ENCODE assay signal across 19 cellular contexts in the genomic region with DNA sequence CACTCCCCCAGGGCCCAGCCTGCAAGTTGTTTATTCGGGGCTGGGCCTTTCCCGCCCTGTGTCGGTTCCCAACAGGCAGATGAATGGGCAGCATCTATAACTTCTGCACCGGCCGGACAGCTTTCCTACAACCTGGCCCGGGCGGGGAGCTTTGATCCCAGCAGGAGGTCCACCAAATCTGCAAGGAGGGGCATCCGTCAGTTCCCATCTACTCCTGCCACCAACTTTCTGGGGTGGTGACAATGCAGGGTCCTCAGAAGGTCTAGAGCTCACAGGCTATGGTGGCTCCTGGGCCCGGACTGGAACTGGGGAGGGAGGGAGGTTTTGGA.
"Had no signal": no experiment of that assay in that cellular context is flagged by ENCODE, and none has a peak within 500 bp of the region (broad histone marks: within the 10 kb centered on the region; RNA-seq: fewer than 3 reads in every experiment).

No MANE protein-coding gene starts in this region.

- H3K4me3 ChIP-seq: dorsolateral prefrontal cortex, lung, right atrium auricular region, suprapubic skin, transverse colon, upper lobe of right lung had no signal

- H3K4me1 Mint-ChIP-seq: natural killer cell had no signal

- H3K36me3 ChIP-seq: right atrium auricular region, suprapubic skin, transverse colon, upper lobe of right lung had no signal

- H3K4me1 ChIP-seq: parathyroid adenoma, upper lobe of right lung had no signal

- H3K36me3 Mint-ChIP-seq: natural killer cell; stimulated activated memory B cell treated with anti-CD40 and anti-IgM and Interleukin-4, amounts not matched to agents 10 μg/mL and 1 μg/mL and 100 μg/mL, for 72 hours had no signal

- H3K4me3 Mint-ChIP-seq: natural killer cell; neural crest cell; stimulated activated memory B cell treated with anti-CD40 and anti-IgM and Interleukin-4, amounts not matched to agents 10 μg/mL and 1 μg/mL and 100 μg/mL, for 72 hours; stimulated activated naive CD8-positive, alpha-beta T cell treated with anti-CD3 and anti-CD28 coated beads, Interleukin-15, Interleukin-2, amounts not matched to agents 100 ng/mL and 50 ng/mL, for 24 hours had no signal

- H3K27me3 ChIP-seq: right atrium auricular region, suprapubic skin, transverse colon had no signal

- H3K9me3 Mint-ChIP-seq: natural killer cell; neural crest cell; stimulated activated memory B cell treated with anti-CD40 and anti-IgM and Interleukin-4, amounts not matched to agents 10 μg/mL and 1 μg/mL and 100 μg/mL, for 72 hours; stimulated activated naive CD8-positive, alpha-beta T cell treated with anti-CD3 and anti-CD28 coated beads, Interleukin-15, Interleukin-2, amounts not matched to agents 100 ng/mL and 50 ng/mL, for 24 hours had no signal

- ATAC-seq: left ventricle myocardium superior; natural killer cell; stimulated activated memory B cell treated with anti-CD40 and anti-IgM and Interleukin-4, amounts not matched to agents 10 μg/mL and 1 μg/mL and 100 μg/mL, for 72 hours; upper lobe of right lung had no signal

- H3K27ac Mint-ChIP-seq: natural killer cell; progenitor cell of endocrine pancreas; stimulated activated memory B cell treated with anti-CD40 and anti-IgM and Interleukin-4, amounts not matched to agents 10 μg/mL and 1 μg/mL and 100 μg/mL, for 72 hours; stimulated activated naive CD8-positive, alpha-beta T cell treated with anti-CD3 and anti-CD28 coated beads, Interleukin-15, Interleukin-2, amounts not matched to agents 100 ng/mL and 50 ng/mL, for 24 hours had no signal

- H3K9me3 ChIP-seq: right atrium auricular region, suprapubic skin, transverse colon, upper lobe of right lung had no signal

- H3K27ac ChIP-seq: dorsolateral prefrontal cortex, parathyroid adenoma, right atrium auricular region, suprapubic skin, transverse colon, upper lobe of right lung had no signal

- DNase-seq: caudate nucleus; cerebellar nuclear complex; dorsolateral prefrontal cortex; effector CD4-positive, alpha-beta T cell; foreskin melanocyte; left ventricle myocardium superior; midbrain; natural killer cell; stimulated activated CD4-positive, alpha-beta T cell treated with anti-CD3 and anti-CD28 coated beads, Interleukin-4, amount 100 ng/mL, for 4 hours; upper lobe of right lung had no signal
